In genomic region chr22:42262964-42263363, GRCh38 we compare ENCODE assay signal across 1 cellular context.
TF ChIP-seq lines count a peak whose summit lies in the region.

No MANE protein-coding gene starts in this region.

TF ChIP-seq in GM12878, 131 proteins besides CTCF, POLR2A, EP300 and RAD21:
- no peak for TF ChIP-seq TBL1XR1 (IDR thresholded peaks at IDR 0.05; ENCODE audit: low read depth, low read length)
- TF ChIP-seq BHLHE40 (IDR thresholded peaks at IDR 0.05; ENCODE audit: borderline replicate concordance in 1 of 2, low read depth in 2 of 2, low read length in 1 of 2): peak in 1 of 2 experiments; percentile 31; a peak in 1 of 4 replicates
- no peak for TF ChIP-seq ZNF384 (IDR thresholded peaks at IDR 0.05; ENCODE audit: borderline replicate concordance, low read depth, low read length)
- no peak for TF ChIP-seq TCF3 (IDR thresholded peaks at IDR 0.05; ENCODE audit: borderline replicate concordance, insufficient read depth, low read depth, low read length)
- TF ChIP-seq SMAD1 (IDR thresholded peaks at IDR 0.05; ENCODE audit: low read depth, partially characterized antibody): no peak
- TF ChIP-seq PRDM15 (CRISPR knock-in tag; IDR thresholded peaks at IDR 0.05): no peak
- no peak for TF ChIP-seq PAX8 (IDR thresholded peaks at IDR 0.05)
- peak; percentile 92 for TF ChIP-seq PAX5 (IDR thresholded peaks at IDR 0.05; ENCODE audit: borderline replicate concordance, low read depth, low read length)
- TF ChIP-seq USF2 (IDR thresholded peaks at IDR 0.05; ENCODE audit: borderline replicate concordance, low read depth, low read length): peak; percentile 21; the same call in 1 of the 2 replicates
- no peak for TF ChIP-seq SKIL (IDR thresholded peaks at IDR 0.05; ENCODE audit: low read depth, poor library complexity, severe bottlenecking)
- no peak for TF ChIP-seq EED (IDR thresholded peaks at IDR 0.05; ENCODE audit: low read depth)
- TF ChIP-seq PKNOX1 (IDR thresholded peaks at IDR 0.05): no peak
- no peak for TF ChIP-seq GABPA (IDR thresholded peaks at IDR 0.05; ENCODE audit: low read depth)
- peak; percentile 71; the same call in 1 of the 2 replicates for TF ChIP-seq RAD51 (IDR thresholded peaks at IDR 0.05)
- no peak for TF ChIP-seq RBBP5 (conservative IDR thresholded peaks at IDR 0.05)
- peak; percentile 58 for TF ChIP-seq USF1 (IDR thresholded peaks at IDR 0.05; ENCODE audit: borderline replicate concordance, extremely low read length, insufficient read depth, low read depth, low read length)
- TF ChIP-seq ATF3 (IDR thresholded peaks at IDR 0.05; ENCODE audit: borderline replicate concordance, extremely low read depth, low read depth, low read length): no peak
